19 cellular contexts compared by ENCODE assay signal in genomic region chr3:52250122-52250521, GRCh38. TPM values are rescaled to one million over a fixed set of nuclear protein-coding genes. Genes with fewer than 3 reads are reported as not detected.
DNase-seq lines count a peak whose midpoint lies in the region; ATAC-seq, FAIRE-seq and TF ChIP-seq lines count a peak whose summit lies in the region.
"Had no signal": no experiment of that assay in that cellular context is flagged by ENCODE, and none has a peak within 500 bp of the region (broad histone marks: within the 10 kb centered on the region; RNA-seq: fewer than 3 reads in every experiment).

No MANE protein-coding gene starts in this region.

- H3K4me1 Mint-ChIP-seq in activated T-helper 1 cell treated with anti-CD3 and anti-CD28 coated beads, Interleukin-12 subunit alpha, Interleukin-12 subunit beta, Interleukin-2, Interleukin-4 antibody, amounts not matched to agents 30 ng/mL and 10 ng/mL and 1 ng/mL, durations not matched to agents 14 hours and 24 hours and 36 hours (ENCODE audit: low read depth): peaks cover 74% of the 10 kb centered on the region
- peaks cover 35% of the 10 kb centered on the region for H3K4me1 Mint-ChIP-seq in memory B cell

- no peak overlapping the region for H2AFZ ChIP-seq in HepG2 (ENCODE audit: low read length)

- POLR2A ChIA-PET in HepG2 (lab: Yijun Ruan, JAX): interaction anchor here (1.0 to 2.9 kb wide), 3 partner anchors 11 to 40 kb away, joined by 4 to 10 read pairs (median 5); partner anchors contain the start of gene TWF2

- H4K20me1 ChIP-seq in HepG2 (ENCODE audit: insufficient read depth, low read length): no peaks in the 10 kb centered on the region

- no peak for FAIRE-seq in HepG2 (lab: Jason Lieb, UNC)

- TF ChIP-seq EP300 in HepG2 (IDR thresholded peaks at IDR 0.05; ENCODE audit: low read depth in 2 of 2, low read length in 2 of 2) (no peak), HepG2 (CRISPR knock-in tag; IDR thresholded peaks at IDR 0.05; ENCODE audit: borderline replicate concordance) (no peak)

- no peaks in the 10 kb centered on the region for H3K79me2 ChIP-seq in HepG2 (ENCODE audit: insufficient read depth, low read length)

- in situ Hi-C loops in HepG2 (cut with HindIII; ENCODE audit: extremely low pct_ligation_motif_present, low pct_unique_long_range_greater_than_20kb): no loop called here

- H3K27me3 ChIP-seq in HepG2 (ENCODE audit: control insufficient read depth in 1 of 2, insufficient read depth in 2 of 2, low read length in 2 of 2): no peaks in the 10 kb centered on the region
- H3K27me3 ChIP-seq in right lobe of liver: no peaks in the 10 kb centered on the region
- no peaks in the 10 kb centered on the region for H3K27me3 ChIP-seq in upper lobe of right lung
- H3K27me3 ChIP-seq in testis: no peaks in the 10 kb centered on the region
- H3K27me3 ChIP-seq: esophagus muscularis mucosa, thyroid gland had no signal

- H3K4me3 ChIP-seq in HepG2 (replicated peaks in 1 of 3; ENCODE audit: insufficient read depth in 1 of 3, low read depth in 2 of 3, low read length in 3 of 3): no peak overlapping the region
- no peak overlapping the region for H3K4me3 ChIP-seq in right lobe of liver
- H3K4me3 ChIP-seq in upper lobe of right lung: no peak overlapping the region
- H3K4me3 ChIP-seq in testis: no peak overlapping the region
- H3K4me3 ChIP-seq: esophagus muscularis mucosa, thyroid gland had no signal

- no peak overlapping the region for H3K27ac ChIP-seq in HepG2 (ENCODE audit: extremely low read length, insufficient read depth, low read length)
- H3K27ac ChIP-seq in right lobe of liver: no peak overlapping the region
- H3K27ac ChIP-seq in upper lobe of right lung: no peak overlapping the region
- H3K27ac ChIP-seq in testis: no peak overlapping the region

- DNase-seq in HepG2 (ENCODE audit: low spot score): no peak
- DNase-seq in right lobe of liver: no peak
- DNase-seq in activated T-helper 1 cell treated with anti-CD3 and anti-CD28 coated beads, Interleukin-12 subunit alpha, Interleukin-12 subunit beta, Interleukin-2, Interleukin-4 antibody, amounts not matched to agents 30 ng/mL and 10 ng/mL and 1 ng/mL, durations not matched to agents 14 hours and 24 hours and 36 hours (ENCODE audit: low spot score): no peak
- DNase-seq in memory B cell (ENCODE audit: low spot score in 2 of 2): no peak
- peak; percentile 16 for DNase-seq in upper lobe of right lung
- DNase-seq in testis: no peak
- DNase-seq: DMS 273 treated with DMSO at 0.1 percent for 48 hours, H7, mesenchymal stem cell, NCI-H1436 treated with DMSO at 0.1 percent for 48 hours, NCI-H345, nucleus accumbens, RPMI8226, SW 1271, thyroid gland had no signal

- intact Hi-C loops in HepG2 (cut with micrococcal nuclease; ENCODE audit: unreplicated experiment) (no loop called here), right lobe of liver (cut with DNase I) (no loop called here), upper lobe of right lung (cut with DNase I) (no loop called here), testis (cut with DNase I; ENCODE audit: low total_unique reads) (no loop called here)
- intact Hi-C loops in activated T-helper 1 cell treated with anti-CD3 and anti-CD28 coated beads, Interleukin-12 subunit alpha, Interleukin-12 subunit beta, Interleukin-2, Interleukin-4 antibody, amounts not matched to agents 30 ng/mL and 10 ng/mL and 1 ng/mL, durations not matched to agents 14 hours and 24 hours and 36 hours (cut with micrococcal nuclease): no loop called here

- H3K9me3 Mint-ChIP-seq in activated T-helper 1 cell treated with anti-CD3 and anti-CD28 coated beads, Interleukin-12 subunit alpha, Interleukin-12 subunit beta, Interleukin-2, Interleukin-4 antibody, amounts not matched to agents 30 ng/mL and 10 ng/mL and 1 ng/mL, durations not matched to agents 14 hours and 24 hours and 36 hours: no peaks in the 10 kb centered on the region
- no peaks in the 10 kb centered on the region for H3K9me3 Mint-ChIP-seq in memory B cell

- no TSS peak for BruUV-seq in HepG2 (replicated peaks; lab: Mats Ljungman, UMichigan)

- H3K4me1 ChIP-seq in HepG2 (ENCODE audit: insufficient read depth, low read length): peaks cover 22% of the 10 kb centered on the region
- peaks cover 0 to 16% (median 4%) of the 10 kb centered on the region in 4 donors for H3K4me1 ChIP-seq in right lobe of liver
- peaks cover 22% of the 10 kb centered on the region for H3K4me1 ChIP-seq in upper lobe of right lung
- peaks cover 9% of the 10 kb centered on the region for H3K4me1 ChIP-seq in testis

- no peak overlapping the region for H3K4me2 ChIP-seq in HepG2 (ENCODE audit: low read depth, low read length)

- H3K27ac Mint-ChIP-seq in activated T-helper 1 cell treated with anti-CD3 and anti-CD28 coated beads, Interleukin-12 subunit alpha, Interleukin-12 subunit beta, Interleukin-2, Interleukin-4 antibody, amounts not matched to agents 30 ng/mL and 10 ng/mL and 1 ng/mL, durations not matched to agents 14 hours and 24 hours and 36 hours: peak overlapping the region; percentile 71
- peak overlapping the region; percentile 85 for H3K27ac Mint-ChIP-seq in memory B cell

- TF ChIP-seq CTCF in HepG2 (CRISPR knock-in tag; IDR thresholded peaks at IDR 0.05) (no peak), right lobe of liver (IDR thresholded peaks at IDR 0.05) (no peak), upper lobe of right lung (IDR thresholded peaks at IDR 0.05) (no peak), testis (IDR thresholded peaks at IDR 0.05) (no peak)

- H3K9ac ChIP-seq in HepG2 (ENCODE audit: insufficient read depth, low read depth, low read length): no peak overlapping the region

- TF ChIP-seq POLR2A in HepG2 (IDR thresholded peaks at IDR 0.05; ENCODE audit: insufficient read depth in 1 of 2, low read depth in 2 of 2, low read length in 2 of 2) (no peak), right lobe of liver (IDR thresholded peaks at IDR 0.05) (no peak), testis (IDR thresholded peaks at IDR 0.05) (no peak)

- CTCF ChIA-PET in HepG2 (lab: Yijun Ruan, JAX; ENCODE audit: low intra/inter-chr PET ratio, low total read pairs): no interaction called here

- ATAC-seq in HepG2: no peak
- no peak for ATAC-seq in right lobe of liver
- ATAC-seq in memory B cell (ENCODE audit: low read depth): no peak
- ATAC-seq in upper lobe of right lung: no peak
- no peak for ATAC-seq in GM18517 (IDR thresholded peaks at IDR 0.05; ENCODE audit: unreplicated experiment)
- no peak for ATAC-seq in GM18502 (IDR thresholded peaks at IDR 0.05; ENCODE audit: poor library complexity, unreplicated experiment)

- H3K9me3 ChIP-seq in HepG2 (ENCODE audit: low read length) (no peaks in the 10 kb centered on the region), right lobe of liver (no peaks in the 10 kb centered on the region), upper lobe of right lung (no peaks in the 10 kb centered on the region), testis (no peaks in the 10 kb centered on the region)
- H3K9me3 ChIP-seq: esophagus muscularis mucosa, thyroid gland had no signal

- peaks cover 57% of the 10 kb centered on the region for H3K36me3 Mint-ChIP-seq in activated T-helper 1 cell treated with anti-CD3 and anti-CD28 coated beads, Interleukin-12 subunit alpha, Interleukin-12 subunit beta, Interleukin-2, Interleukin-4 antibody, amounts not matched to agents 30 ng/mL and 10 ng/mL and 1 ng/mL, durations not matched to agents 14 hours and 24 hours and 36 hours (ENCODE audit: low read depth)
- H3K36me3 Mint-ChIP-seq in memory B cell: peaks cover 19% of the 10 kb centered on the region

- TF ChIP-seq RAD21 in HepG2 (CRISPR knock-in tag; IDR thresholded peaks at IDR 0.05): no peak

- H3K4me3 Mint-ChIP-seq in activated T-helper 1 cell treated with anti-CD3 and anti-CD28 coated beads, Interleukin-12 subunit alpha, Interleukin-12 subunit beta, Interleukin-2, Interleukin-4 antibody, amounts not matched to agents 30 ng/mL and 10 ng/mL and 1 ng/mL, durations not matched to agents 14 hours and 24 hours and 36 hours: peak overlapping the region; percentile 16
- H3K4me3 Mint-ChIP-seq in memory B cell: no peak overlapping the region

- H3K36me3 ChIP-seq in HepG2 (replicated peaks in 1 of 2; ENCODE audit: control insufficient read depth in 1 of 2, insufficient read depth in 2 of 2, low read length in 2 of 2) (peaks cover 5 to 17% of the 10 kb centered on the region in 2 experiments; a peak in 4 of 5 replicates), right lobe of liver (peaks cover 0 to 26% (median 10%) of the 10 kb centered on the region in 4 donors), upper lobe of right lung (peaks cover 61% of the 10 kb centered on the region), testis (ENCODE audit: low read depth, missing control alignments) (no peaks in the 10 kb centered on the region)

- WGBS in HepG2 (ENCODE audit: low lambda C conversion rate): 100% methylated on average over 1 of the region's 1 CpG
- no CpG with 5 or more reads among the region's 1 CpG for WGBS in right lobe of liver (ENCODE audit: insufficient coverage, low coverage, low lambda C conversion rate, missing lambda C conversion rate)
- WGBS in testis, 2 donors: 69 to 86% methylated on average over 1 of the region's 1 CpG

- no peaks in the 10 kb centered on the region for H3K27me3 Mint-ChIP-seq in activated T-helper 1 cell treated with anti-CD3 and anti-CD28 coated beads, Interleukin-12 subunit alpha, Interleukin-12 subunit beta, Interleukin-2, Interleukin-4 antibody, amounts not matched to agents 30 ng/mL and 10 ng/mL and 1 ng/mL, durations not matched to agents 14 hours and 24 hours and 36 hours (ENCODE audit: insufficient read depth)
- no peaks in the 10 kb centered on the region for H3K27me3 Mint-ChIP-seq in memory B cell

RNA-seq across cellular contexts. Expression of gene PPM1M, which starts 4.6 kb away (rescaled TPM):
- total RNA-seq in HepG2 (2016; rRNA removed; fragmentation: Illumina TruSeq; extraction: Trizol) (1.5 and 2.5 TPM in 2 replicates), right lobe of liver (1 to 10 TPM; 2.8 to 7.1 (median 4.5) TPM), upper lobe of right lung (44.0 TPM), testis (10 to 100 TPM; 12.9 to 15.2 TPM)
- 0.91 and 1.1 TPM in 2 replicates for total RNA-seq in HepG2 (2016; cell fraction: cytosol; rRNA removed; fragmentation: Illumina TruSeq; extraction: Trizol; ENCODE audit: low read depth)
- total RNA-seq in HepG2 (2016; cell fraction: insoluble cytoplasmic fraction; rRNA removed; fragmentation: Illumina TruSeq; extraction: Trizol): 2.2 and 2.4 TPM in 2 replicates
- total RNA-seq in HepG2 (2016; cell fraction: membrane; rRNA removed; fragmentation: Illumina TruSeq; extraction: Trizol): 2.7 and 3.5 TPM in 2 replicates
- 2.0 and 2.1 TPM in 2 replicates for total RNA-seq in HepG2 (2016; cell fraction: nucleus; rRNA removed; fragmentation: Illumina TruSeq; extraction: Trizol)
- polyA plus RNA-seq in HepG2 (2011; rRNA removed) (5.9 and 6.9 TPM in 2 replicates), testis (ENCODE audit: insufficient read depth, low read depth, low replicate concordance) (22.2 TPM)
- polyA plus RNA-seq in HepG2 (2011; cell fraction: cytosol; rRNA removed): 4.4 and 5.2 TPM in 2 replicates
- 20.6 and 21.3 TPM in 2 replicates for polyA plus RNA-seq in HepG2 (2011; cell fraction: nucleus; rRNA removed)
- 4.0 and 4.5 TPM in 2 replicates for polyA plus RNA-seq in HepG2 (2012)
- polyA plus RNA-seq in HepG2 (2016; cell fraction: cytosol; fragmentation: Illumina TruSeq; extraction: Trizol; ENCODE audit: low read depth): 0.99 and 1.1 TPM in 2 replicates
- polyA plus RNA-seq in HepG2 (2016; cell fraction: insoluble cytoplasmic fraction; fragmentation: Illumina TruSeq; extraction: Trizol; ENCODE audit: low read depth): 2.0 and 2.3 TPM in 2 replicates
- polyA plus RNA-seq in HepG2 (2016; cell fraction: membrane; fragmentation: Illumina TruSeq; extraction: Trizol; ENCODE audit: low read depth): 2.3 and 2.5 TPM in 2 replicates
- polyA plus RNA-seq in HepG2 (2016; cell fraction: nucleus; fragmentation: Illumina TruSeq; extraction: Trizol; ENCODE audit: insufficient read depth, low read depth): 3.6 and 4.3 TPM in 2 replicates
- 8.9 and 14.9 TPM in 2 replicates for polyA minus RNA-seq in HepG2 (2011; rRNA and poly(A)+ RNA removed; ENCODE audit: low replicate concordance)
- 1.5 and 1.9 TPM in 2 replicates for polyA minus RNA-seq in HepG2 (2011; cell fraction: cytosol; rRNA and poly(A)+ RNA removed)
- polyA minus RNA-seq in HepG2 (2011; cell fraction: nucleus; rRNA and poly(A)+ RNA removed): 2.7 and 3.7 TPM in 2 replicates
- total RNA-seq in activated T-helper 1 cell treated with anti-CD3 and anti-CD28 coated beads, Interleukin-12 subunit alpha, Interleukin-12 subunit beta, Interleukin-2, Interleukin-4 antibody, amounts not matched to agents 30 ng/mL and 10 ng/mL and 1 ng/mL, durations not matched to agents 14 hours and 24 hours and 36 hours: 57.1 and 59.5 TPM in 2 replicates

RNA-seq across cellular contexts. Expression of gene TWF2, which starts 11.2 kb away (rescaled TPM):
- total RNA-seq in HepG2 (2016; rRNA removed; fragmentation: Illumina TruSeq; extraction: Trizol): 45.5 and 49.1 TPM in 2 replicates
- 9.3 and 10.4 TPM in 2 replicates for total RNA-seq in HepG2 (2016; cell fraction: cytosol; rRNA removed; fragmentation: Illumina TruSeq; extraction: Trizol; ENCODE audit: low read depth)
- 46.7 and 47.5 TPM in 2 replicates for total RNA-seq in HepG2 (2016; cell fraction: insoluble cytoplasmic fraction; rRNA removed; fragmentation: Illumina TruSeq; extraction: Trizol)
- total RNA-seq in HepG2 (2016; cell fraction: membrane; rRNA removed; fragmentation: Illumina TruSeq; extraction: Trizol): 18.1 and 19.8 TPM in 2 replicates
- total RNA-seq in HepG2 (2016; cell fraction: nucleus; rRNA removed; fragmentation: Illumina TruSeq; extraction: Trizol): 19.0 and 20.5 TPM in 2 replicates
- 108 and 123 TPM in 2 replicates for polyA plus RNA-seq in HepG2 (2011; rRNA removed)
- polyA plus RNA-seq in HepG2 (2011; cell fraction: cytosol; rRNA removed): 139 and 201 TPM in 2 replicates
- 105 and 112 TPM in 2 replicates for polyA plus RNA-seq in HepG2 (2011; cell fraction: nucleus; rRNA removed)
- polyA plus RNA-seq in HepG2 (2012): 63.2 and 85.2 TPM in 2 replicates
- 10.6 and 11.3 TPM in 2 replicates for polyA plus RNA-seq in HepG2 (2016; cell fraction: cytosol; fragmentation: Illumina TruSeq; extraction: Trizol; ENCODE audit: low read depth)
- 55.3 and 58.3 TPM in 2 replicates for polyA plus RNA-seq in HepG2 (2016; cell fraction: insoluble cytoplasmic fraction; fragmentation: Illumina TruSeq; extraction: Trizol; ENCODE audit: low read depth)
- polyA plus RNA-seq in HepG2 (2016; cell fraction: membrane; fragmentation: Illumina TruSeq; extraction: Trizol; ENCODE audit: low read depth): 16.1 and 16.9 TPM in 2 replicates
- 37.2 and 39.4 TPM in 2 replicates for polyA plus RNA-seq in HepG2 (2016; cell fraction: nucleus; fragmentation: Illumina TruSeq; extraction: Trizol; ENCODE audit: insufficient read depth, low read depth)
- 46.6 and 135 TPM in 2 replicates for polyA minus RNA-seq in HepG2 (2011; rRNA and poly(A)+ RNA removed; ENCODE audit: low replicate concordance)
- polyA minus RNA-seq in HepG2 (2011; cell fraction: cytosol; rRNA and poly(A)+ RNA removed): 84.6 and 87.5 TPM in 2 replicates
- 18.5 and 25.0 TPM in 2 replicates for polyA minus RNA-seq in HepG2 (2011; cell fraction: nucleus; rRNA and poly(A)+ RNA removed)
- 10 to 100 TPM; 12.9 to 34.4 (median 23.7) TPM for total RNA-seq in right lobe of liver
- 94.3 and 98.6 TPM in 2 replicates for total RNA-seq in activated T-helper 1 cell treated with anti-CD3 and anti-CD28 coated beads, Interleukin-12 subunit alpha, Interleukin-12 subunit beta, Interleukin-2, Interleukin-4 antibody, amounts not matched to agents 30 ng/mL and 10 ng/mL and 1 ng/mL, durations not matched to agents 14 hours and 24 hours and 36 hours
- total RNA-seq in upper lobe of right lung: 50.4 TPM
- 10 to 100 TPM; 36.5 to 58.1 TPM for total RNA-seq in testis
- polyA plus RNA-seq in testis (ENCODE audit: insufficient read depth, low read depth, low replicate concordance): 30.0 TPM

RNA-seq across cellular contexts. Expression of gene TLR9, which starts 24.7 kb away (rescaled TPM):
- total RNA-seq in HepG2 (2016; rRNA removed; fragmentation: Illumina TruSeq; extraction: Trizol): not detected in 2 replicates
- total RNA-seq in HepG2 (2016; cell fraction: cytosol; rRNA removed; fragmentation: Illumina TruSeq; extraction: Trizol; ENCODE audit: low read depth): not detected in 2 replicates
- not detected in 2 replicates for total RNA-seq in HepG2 (2016; cell fraction: insoluble cytoplasmic fraction; rRNA removed; fragmentation: Illumina TruSeq; extraction: Trizol)
- total RNA-seq in HepG2 (2016; cell fraction: membrane; rRNA removed; fragmentation: Illumina TruSeq; extraction: Trizol): not detected in 2 replicates
- total RNA-seq in HepG2 (2016; cell fraction: nucleus; rRNA removed; fragmentation: Illumina TruSeq; extraction: Trizol): not detected in 2 replicates
- 0.08 TPM in 1 of 2 replicates, not detected in the other for polyA plus RNA-seq in HepG2 (2011; rRNA removed)
- 0.01 TPM in 2 replicates for polyA plus RNA-seq in HepG2 (2011; cell fraction: cytosol; rRNA removed)
- polyA plus RNA-seq in HepG2 (2011; cell fraction: nucleus; rRNA removed): 0.88 and 0.95 TPM in 2 replicates
- polyA plus RNA-seq in HepG2 (2012): 0.31 TPM in 1 of 2 replicates, not detected in the other
- not detected in 2 replicates for polyA plus RNA-seq in HepG2 (2016; cell fraction: cytosol; fragmentation: Illumina TruSeq; extraction: Trizol; ENCODE audit: low read depth)
- not detected in 2 replicates for polyA plus RNA-seq in HepG2 (2016; cell fraction: insoluble cytoplasmic fraction; fragmentation: Illumina TruSeq; extraction: Trizol; ENCODE audit: low read depth)
- not detected in 2 replicates for polyA plus RNA-seq in HepG2 (2016; cell fraction: membrane; fragmentation: Illumina TruSeq; extraction: Trizol; ENCODE audit: low read depth)
- not detected in 2 replicates for polyA plus RNA-seq in HepG2 (2016; cell fraction: nucleus; fragmentation: Illumina TruSeq; extraction: Trizol; ENCODE audit: insufficient read depth, low read depth)
- 0.14 TPM in 1 of 2 replicates, not detected in the other for polyA minus RNA-seq in HepG2 (2011; rRNA and poly(A)+ RNA removed; ENCODE audit: low replicate concordance)
- polyA minus RNA-seq in HepG2 (2011; cell fraction: cytosol; rRNA and poly(A)+ RNA removed): not detected in 2 replicates
- 0.25 and 0.26 TPM in 2 replicates for polyA minus RNA-seq in HepG2 (2011; cell fraction: nucleus; rRNA and poly(A)+ RNA removed)
- under 1 TPM in 4 of 6 experiments, not detected in 2; 0.12 to 0.59 (median 0.24) TPM for total RNA-seq in right lobe of liver
- total RNA-seq in activated T-helper 1 cell treated with anti-CD3 and anti-CD28 coated beads, Interleukin-12 subunit alpha, Interleukin-12 subunit beta, Interleukin-2, Interleukin-4 antibody, amounts not matched to agents 30 ng/mL and 10 ng/mL and 1 ng/mL, durations not matched to agents 14 hours and 24 hours and 36 hours: 0.47 TPM in 1 of 2 replicates, not detected in the other
- 0.87 TPM for total RNA-seq in upper lobe of right lung
- total RNA-seq in testis: under 1 TPM; 0.08 to 0.25 TPM
- polyA plus RNA-seq in testis (ENCODE audit: insufficient read depth, low read depth, low replicate concordance): 0.20 TPM
- total RNA-seq: H7, HT-29 had no signal

RNA-seq across cellular contexts. Expression of gene WDR82, which starts 28.3 kb away (rescaled TPM):
- total RNA-seq in HepG2 (2016; rRNA removed; fragmentation: Illumina TruSeq; extraction: Trizol): 59.5 and 62.0 TPM in 2 replicates
- 6.3 and 6.7 TPM in 2 replicates for total RNA-seq in HepG2 (2016; cell fraction: cytosol; rRNA removed; fragmentation: Illumina TruSeq; extraction: Trizol; ENCODE audit: low read depth)
- total RNA-seq in HepG2 (2016; cell fraction: insoluble cytoplasmic fraction; rRNA removed; fragmentation: Illumina TruSeq; extraction: Trizol): 58.9 and 60.5 TPM in 2 replicates
- 27.7 and 28.8 TPM in 2 replicates for total RNA-seq in HepG2 (2016; cell fraction: membrane; rRNA removed; fragmentation: Illumina TruSeq; extraction: Trizol)
- total RNA-seq in HepG2 (2016; cell fraction: nucleus; rRNA removed; fragmentation: Illumina TruSeq; extraction: Trizol): 32.4 and 32.6 TPM in 2 replicates
- polyA plus RNA-seq in HepG2 (2011; rRNA removed): 39.1 and 41.9 TPM in 2 replicates
- 23.5 and 37.7 TPM in 2 replicates for polyA plus RNA-seq in HepG2 (2011; cell fraction: cytosol; rRNA removed)
- polyA plus RNA-seq in HepG2 (2011; cell fraction: nucleus; rRNA removed): 10.7 and 14.5 TPM in 2 replicates
- polyA plus RNA-seq in HepG2 (2012): 48.3 and 52.2 TPM in 2 replicates
- polyA plus RNA-seq in HepG2 (2016; cell fraction: cytosol; fragmentation: Illumina TruSeq; extraction: Trizol; ENCODE audit: low read depth): 3.6 and 4.2 TPM in 2 replicates
- 60.6 and 66.1 TPM in 2 replicates for polyA plus RNA-seq in HepG2 (2016; cell fraction: insoluble cytoplasmic fraction; fragmentation: Illumina TruSeq; extraction: Trizol; ENCODE audit: low read depth)
- 13.9 and 15.0 TPM in 2 replicates for polyA plus RNA-seq in HepG2 (2016; cell fraction: membrane; fragmentation: Illumina TruSeq; extraction: Trizol; ENCODE audit: low read depth)
- 38.8 and 40.8 TPM in 2 replicates for polyA plus RNA-seq in HepG2 (2016; cell fraction: nucleus; fragmentation: Illumina TruSeq; extraction: Trizol; ENCODE audit: insufficient read depth, low read depth)
- 52.7 and 77.7 TPM in 2 replicates for polyA minus RNA-seq in HepG2 (2011; rRNA and poly(A)+ RNA removed; ENCODE audit: low replicate concordance)
- polyA minus RNA-seq in HepG2 (2011; cell fraction: cytosol; rRNA and poly(A)+ RNA removed): 29.3 and 33.9 TPM in 2 replicates
- 28.7 and 33.2 TPM in 2 replicates for polyA minus RNA-seq in HepG2 (2011; cell fraction: nucleus; rRNA and poly(A)+ RNA removed)
- 10 to 100 TPM; 14.1 to 25.2 (median 20.7) TPM for total RNA-seq in right lobe of liver
- total RNA-seq in activated T-helper 1 cell treated with anti-CD3 and anti-CD28 coated beads, Interleukin-12 subunit alpha, Interleukin-12 subunit beta, Interleukin-2, Interleukin-4 antibody, amounts not matched to agents 30 ng/mL and 10 ng/mL and 1 ng/mL, durations not matched to agents 14 hours and 24 hours and 36 hours: 105 and 107 TPM in 2 replicates
- 61.9 TPM for total RNA-seq in upper lobe of right lung
- 10 to 100 TPM; 76.1 to 85.7 TPM for total RNA-seq in testis
- polyA plus RNA-seq in testis (ENCODE audit: insufficient read depth, low read depth, low replicate concordance): 80.9 TPM

RNA-seq across cellular contexts. Expression of gene GLYCTK, which starts 37.5 kb away (rescaled TPM):
- total RNA-seq in HepG2 (2016; rRNA removed; fragmentation: Illumina TruSeq; extraction: Trizol) (91.7 and 126 TPM in 2 replicates), right lobe of liver (100 to 1,000 TPM in 4 of 6 experiments, 10 to 100 TPM in 2; 75.1 to 320 (median 178) TPM), upper lobe of right lung (11.5 TPM), testis (10 to 100 TPM in 1 of 2 donors, 1 to 10 TPM in 1; 9.7 to 15.6 TPM)
- total RNA-seq in HepG2 (2016; cell fraction: cytosol; rRNA removed; fragmentation: Illumina TruSeq; extraction: Trizol; ENCODE audit: low read depth): 33.8 and 34.0 TPM in 2 replicates
- 89.0 and 132 TPM in 2 replicates for total RNA-seq in HepG2 (2016; cell fraction: insoluble cytoplasmic fraction; rRNA removed; fragmentation: Illumina TruSeq; extraction: Trizol)
- 68.4 and 70.3 TPM in 2 replicates for total RNA-seq in HepG2 (2016; cell fraction: membrane; rRNA removed; fragmentation: Illumina TruSeq; extraction: Trizol)
- total RNA-seq in HepG2 (2016; cell fraction: nucleus; rRNA removed; fragmentation: Illumina TruSeq; extraction: Trizol): 155 and 170 TPM in 2 replicates
- polyA plus RNA-seq in HepG2 (2011; rRNA removed) (70.0 and 102 TPM in 2 replicates), testis (ENCODE audit: insufficient read depth, low read depth, low replicate concordance) (6.3 TPM)
- 57.2 and 86.0 TPM in 2 replicates for polyA plus RNA-seq in HepG2 (2011; cell fraction: cytosol; rRNA removed)
- 489 and 498 TPM in 2 replicates for polyA plus RNA-seq in HepG2 (2011; cell fraction: nucleus; rRNA removed)
- polyA plus RNA-seq in HepG2 (2012): 41.5 and 43.2 TPM in 2 replicates
- polyA plus RNA-seq in HepG2 (2016; cell fraction: cytosol; fragmentation: Illumina TruSeq; extraction: Trizol; ENCODE audit: low read depth): 21.7 and 24.0 TPM in 2 replicates
- polyA plus RNA-seq in HepG2 (2016; cell fraction: insoluble cytoplasmic fraction; fragmentation: Illumina TruSeq; extraction: Trizol; ENCODE audit: low read depth): 64.0 and 68.6 TPM in 2 replicates
- polyA plus RNA-seq in HepG2 (2016; cell fraction: membrane; fragmentation: Illumina TruSeq; extraction: Trizol; ENCODE audit: low read depth): 44.9 and 46.0 TPM in 2 replicates
- polyA plus RNA-seq in HepG2 (2016; cell fraction: nucleus; fragmentation: Illumina TruSeq; extraction: Trizol; ENCODE audit: insufficient read depth, low read depth): 216 and 226 TPM in 2 replicates
- polyA minus RNA-seq in HepG2 (2011; rRNA and poly(A)+ RNA removed; ENCODE audit: low replicate concordance): 13.9 and 184 TPM in 2 replicates
- polyA minus RNA-seq in HepG2 (2011; cell fraction: cytosol; rRNA and poly(A)+ RNA removed): 18.4 and 23.4 TPM in 2 replicates
- polyA minus RNA-seq in HepG2 (2011; cell fraction: nucleus; rRNA and poly(A)+ RNA removed): 164 and 185 TPM in 2 replicates
- total RNA-seq in activated T-helper 1 cell treated with anti-CD3 and anti-CD28 coated beads, Interleukin-12 subunit alpha, Interleukin-12 subunit beta, Interleukin-2, Interleukin-4 antibody, amounts not matched to agents 30 ng/mL and 10 ng/mL and 1 ng/mL, durations not matched to agents 14 hours and 24 hours and 36 hours: 17.0 and 18.3 TPM in 2 replicates
